2 cellular contexts compared by ENCODE assay signal in the genomic region with DNA sequence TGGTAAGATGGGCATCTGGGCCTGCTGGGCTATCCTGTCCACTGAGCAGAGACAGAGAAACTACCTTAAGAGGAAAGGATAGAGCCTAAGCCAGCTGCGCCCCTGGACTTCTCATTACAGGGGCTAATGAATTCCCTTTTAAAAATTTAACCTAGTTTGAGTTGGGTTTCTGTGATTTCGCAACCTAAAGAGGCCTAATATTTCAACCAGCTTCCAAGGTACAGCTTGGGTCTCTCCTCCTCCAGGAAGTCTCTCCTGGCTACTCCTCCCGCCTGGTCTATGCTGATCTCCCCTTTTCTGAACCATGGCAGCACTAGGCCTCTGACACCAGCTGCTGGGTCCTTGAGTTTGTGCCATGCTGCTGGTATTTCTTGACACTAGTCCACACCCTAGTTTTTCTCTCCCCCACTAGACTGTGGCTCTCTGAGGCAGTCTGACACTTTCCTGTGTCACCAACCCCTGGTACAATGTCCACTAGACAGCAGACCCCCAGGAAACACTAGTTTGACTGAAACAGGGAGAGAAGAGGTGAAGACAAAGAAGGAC.
TF ChIP-seq lines count a peak whose summit lies in the region.

No MANE protein-coding gene starts in this region.

TF ChIP-seq in IMR-90, 13 proteins besides CTCF, POLR2A, EP300 and RAD21:
- TF ChIP-seq MAFK (IDR thresholded peaks at IDR 0.05; ENCODE audit: low read depth, low read length) (no peak), CEBPB (IDR thresholded peaks at IDR 0.05; ENCODE audit: low read depth, low read length) (peak; percentile 83)
- TF ChIP-seq, protein P1, sequence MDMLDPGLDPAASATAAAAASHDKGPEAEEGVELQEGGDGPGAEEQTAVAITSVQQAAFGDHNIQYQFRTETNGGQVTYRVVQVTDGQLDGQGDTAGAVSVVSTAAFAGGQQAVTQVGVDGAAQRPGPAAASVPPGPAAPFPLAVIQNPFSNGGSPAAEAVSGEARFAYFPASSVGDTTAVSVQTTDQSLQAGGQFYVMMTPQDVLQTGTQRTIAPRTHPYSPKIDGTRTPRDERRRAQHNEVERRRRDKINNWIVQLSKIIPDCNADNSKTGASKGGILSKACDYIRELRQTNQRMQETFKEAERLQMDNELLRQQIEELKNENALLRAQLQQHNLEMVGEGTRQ (IDR thresholded peaks at IDR 0.05; ENCODE audit: low read depth, low read length) = no peak
- TF ChIP-seq, protein P2, sequence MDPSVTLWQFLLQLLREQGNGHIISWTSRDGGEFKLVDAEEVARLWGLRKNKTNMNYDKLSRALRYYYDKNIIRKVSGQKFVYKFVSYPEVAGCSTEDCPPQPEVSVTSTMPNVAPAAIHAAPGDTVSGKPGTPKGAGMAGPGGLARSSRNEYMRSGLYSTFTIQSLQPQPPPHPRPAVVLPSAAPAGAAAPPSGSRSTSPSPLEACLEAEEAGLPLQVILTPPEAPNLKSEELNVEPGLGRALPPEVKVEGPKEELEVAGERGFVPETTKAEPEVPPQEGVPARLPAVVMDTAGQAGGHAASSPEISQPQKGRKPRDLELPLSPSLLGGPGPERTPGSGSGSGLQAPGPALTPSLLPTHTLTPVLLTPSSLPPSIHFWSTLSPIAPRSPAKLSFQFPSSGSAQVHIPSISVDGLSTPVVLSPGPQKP (IDR thresholded peaks at IDR 0.05; ENCODE audit: borderline replicate concordance, low read depth, low read length) = no peak

TF ChIP-seq in H1, 55 proteins besides CTCF, POLR2A, EP300 and RAD21:
- no peak for TF ChIP-seq EGR1 (IDR thresholded peaks at IDR 0.05; ENCODE audit: borderline replicate concordance, low read depth, low read length)
- TF ChIP-seq CEBPB (IDR thresholded peaks at IDR 0.05; ENCODE audit: low read depth, low read length) = 0 out of 2 replicates have a peak, but pooled peaks have one; percentile 38
